8 cellular contexts compared by ENCODE assay signal in genomic region chr17:20908373-20909273, GRCh38.
DNase-seq lines count a peak whose midpoint lies in the region; ATAC-seq and TF ChIP-seq lines count a peak whose summit lies in the region.

No MANE protein-coding gene starts in this region.

- ATAC-seq in GM19372 (IDR thresholded peaks at IDR 0.05; ENCODE audit: low read depth, unreplicated experiment), result peak; percentile 92
- peak; percentile 87 for ATAC-seq in HG03565 (IDR thresholded peaks at IDR 0.05; ENCODE audit: unreplicated experiment)
- peak; percentile 98 for ATAC-seq in naive thymus-derived CD8-positive, alpha-beta T cell
- ATAC-seq in stimulated activated memory B cell treated with anti-CD40 and anti-IgM and Interleukin-4, amounts not matched to agents 10 μg/mL and 1 μg/mL and 100 μg/mL, for 72 hours, result peak; percentile 99

- peak overlapping the region; percentile 66 to 85 (median 74) for H3K27ac ChIP-seq in Peyer's patch

- DNase-seq in BJ (ENCODE audit: low read depth) (no peak), Peyer's patch (peak; percentile 74 to 92 (median 89)), fibroblast of peridontal ligament (ENCODE audit: extremely low read depth) (peak; percentile 64)
- DNase-seq in activated effector memory CD4-positive, alpha-beta T cell treated with Interleukin-2 at 50 U/mL for 16 hours, result peak; percentile 65
- peak; percentile 64 to 88 (median 75) for DNase-seq in naive thymus-derived CD8-positive, alpha-beta T cell

- no peaks in the 10 kb centered on the region for H3K36me3 Mint-ChIP-seq in naive thymus-derived CD8-positive, alpha-beta T cell
- no peaks in the 10 kb centered on the region for H3K36me3 Mint-ChIP-seq in stimulated activated memory B cell treated with anti-CD40 and anti-IgM and Interleukin-4, amounts not matched to agents 10 μg/mL and 1 μg/mL and 100 μg/mL, for 72 hours

- peaks cover 0 to 6% (median 3%) of the 10 kb centered on the region in 4 donors for H3K4me1 Mint-ChIP-seq in naive thymus-derived CD8-positive, alpha-beta T cell
- H3K4me1 Mint-ChIP-seq in stimulated activated memory B cell treated with anti-CD40 and anti-IgM and Interleukin-4, amounts not matched to agents 10 μg/mL and 1 μg/mL and 100 μg/mL, for 72 hours, result no peaks in the 10 kb centered on the region

- peak overlapping the region; percentile 74 to 87 (median 82) for H3K4me3 Mint-ChIP-seq in naive thymus-derived CD8-positive, alpha-beta T cell
- H3K4me3 Mint-ChIP-seq in stimulated activated memory B cell treated with anti-CD40 and anti-IgM and Interleukin-4, amounts not matched to agents 10 μg/mL and 1 μg/mL and 100 μg/mL, for 72 hours, result peak overlapping the region; percentile 88

- H3K4me3 ChIP-seq in BJ (ENCODE audit: low read depth, low read length) (peak overlapping the region; percentile 45), Peyer's patch (peak overlapping the region; percentile 43 to 58 (median 50))

- H3K27ac Mint-ChIP-seq in naive thymus-derived CD8-positive, alpha-beta T cell, result peak overlapping the region in 9 of 10 donors; percentile 32 to 87 (median 81)
- H3K27ac Mint-ChIP-seq in stimulated activated memory B cell treated with anti-CD40 and anti-IgM and Interleukin-4, amounts not matched to agents 10 μg/mL and 1 μg/mL and 100 μg/mL, for 72 hours, result peak overlapping the region; percentile 87

- H3K9me3 ChIP-seq in Peyer's patch, result no peaks in the 10 kb centered on the region

- peaks cover under 1 to 6% (median 3%) of the 10 kb centered on the region in 5 donors for H3K27me3 Mint-ChIP-seq in naive thymus-derived CD8-positive, alpha-beta T cell
- peaks cover 15% of the 10 kb centered on the region for H3K27me3 Mint-ChIP-seq in stimulated activated memory B cell treated with anti-CD40 and anti-IgM and Interleukin-4, amounts not matched to agents 10 μg/mL and 1 μg/mL and 100 μg/mL, for 72 hours

- POLR2A ChIA-PET in BJ (lab: Charles Lee), result no interaction called here
- POLR2A ChIA-PET in naive thymus-derived CD8-positive, alpha-beta T cell (lab: Charles Lee), result interaction anchor here (1.0 kb wide), 1 partner anchor 26 kb away, joined by 3 read pairs; no protein-coding TSS in a partner anchor

- H3K27me3 ChIP-seq in BJ (ENCODE audit: control insufficient read depth, insufficient read depth, low read length) (no peaks in the 10 kb centered on the region), Peyer's patch (no peaks in the 10 kb centered on the region)

- peak; percentile 83 for TF ChIP-seq CTCF in BJ (IDR thresholded peaks at IDR 0.05; ENCODE audit: insufficient read depth, low read depth, low read length)
- peak in 4 of 6 experiments; percentile 40 to 64 (median 56) for TF ChIP-seq CTCF in Peyer's patch (IDR thresholded peaks at IDR 0.05)

- CTCF ChIA-PET in BJ (lab: Yijun Ruan, JAX), result interaction anchor here (0.9 kb wide), 1 partner anchor 85 kb away, joined by 3 read pairs; no protein-coding TSS in a partner anchor

- H3K4me1 ChIP-seq in Peyer's patch, result peaks cover 0 to 7% (median 0%) of the 10 kb centered on the region in 4 donors

- TF ChIP-seq POLR2A in Peyer's patch (IDR thresholded peaks at IDR 0.05), result peak in 1 of 2 donors; percentile 32

- H3K36me3 ChIP-seq in BJ (ENCODE audit: control insufficient read depth, insufficient read depth, low read length), result no peaks in the 10 kb centered on the region
- no peaks in the 10 kb centered on the region for H3K36me3 ChIP-seq in Peyer's patch

- H3K9me3 Mint-ChIP-seq in naive thymus-derived CD8-positive, alpha-beta T cell, result no peaks in the 10 kb centered on the region
- H3K9me3 Mint-ChIP-seq in stimulated activated memory B cell treated with anti-CD40 and anti-IgM and Interleukin-4, amounts not matched to agents 10 μg/mL and 1 μg/mL and 100 μg/mL, for 72 hours, result no peaks in the 10 kb centered on the region
